ENCODE assay signal across 1 cellular context in genomic region chr15:96324192-96324895, GRCh38.
TF ChIP-seq lines count a peak whose summit lies in the region.

No MANE protein-coding gene starts in this region.

TF ChIP-seq in SK-N-SH treated with all-trans-retinoic acid at 6 μM for 48 hours, 23 proteins besides CTCF, POLR2A, EP300 and RAD21 (continued from another document):
- no peak for TF ChIP-seq CREB5 (CRISPR knock-in tag; IDR thresholded peaks at IDR 0.05; ENCODE audit: low read depth)
- no peak for TF ChIP-seq ESRRG (CRISPR knock-in tag; IDR thresholded peaks at IDR 0.05)
- TF ChIP-seq ZFP3 (CRISPR knock-in tag; IDR thresholded peaks at IDR 0.05), result no peak
